ENCODE assay signal across 10 cellular contexts in the genomic region with DNA sequence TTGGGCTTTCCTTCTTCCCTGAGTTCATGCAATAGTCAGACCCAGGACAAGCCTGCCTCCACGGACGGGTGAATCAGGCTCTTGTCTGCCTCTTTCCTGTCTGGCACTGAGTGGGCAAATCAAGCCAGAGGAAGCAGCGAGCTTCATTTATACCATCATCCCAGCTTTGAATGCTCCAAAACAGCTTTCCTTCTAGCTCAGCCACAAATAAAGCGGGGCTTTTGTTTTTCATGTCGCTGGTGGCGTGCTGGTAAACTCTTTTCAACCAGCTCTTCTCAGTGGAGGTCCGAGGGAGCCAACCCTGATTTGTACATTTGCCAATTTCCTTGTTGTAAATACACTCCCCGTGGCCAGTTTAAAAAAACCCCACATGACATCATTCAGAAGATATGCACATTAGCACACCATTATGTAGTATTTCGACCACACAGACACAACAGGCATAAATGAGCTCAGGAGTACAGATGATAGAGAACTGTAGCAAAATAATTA. TPM values are rescaled to one million over a fixed set of nuclear protein-coding genes. Genes with fewer than 3 reads are reported as not detected.
A peak's percentile ranks its signal among the peaks of the same experiment; 100 is the strongest.
DNase-seq lines count a peak whose midpoint lies in the region; ATAC-seq and TF ChIP-seq lines count a peak whose summit lies in the region.
"Had no signal": no experiment of that assay in that cellular context is flagged by ENCODE, and none has a peak within 500 bp of the region (broad histone marks: within the 10 kb centered on the region; RNA-seq: fewer than 3 reads in every experiment).

No MANE protein-coding gene starts in this region.

- no peaks in the 10 kb centered on the region for H4K20me1 ChIP-seq in mammary epithelial cell (ENCODE audit: insufficient read depth, low read length)

- H3K27me3 Mint-ChIP-seq in activated CD4-positive, alpha-beta T cell treated with anti-CD3 and anti-CD28 coated beads, Interleukin-2, amount 10 ng/mL, durations not matched to agents 24 days and 14 days, result peaks cover 13% of the 10 kb centered on the region

- H3K9me3 ChIP-seq in A673 (ENCODE audit: low read depth, low read length, poor library complexity, severe bottlenecking) (no peaks in the 10 kb centered on the region), mammary epithelial cell (replicated peaks; ENCODE audit: insufficient read depth, low read length) (no peaks in the 10 kb centered on the region), subcutaneous abdominal adipose tissue (ENCODE audit: control insufficient read depth in 5 of 5, low read length in 5 of 5) (peaks cover 0 to 4% (median 0%) of the 10 kb centered on the region in 5 donors)

- POLR2A ChIA-PET in A673 (lab: Charles Lee; ENCODE audit: low non-redundant PET), result interaction anchor here (0.5 to 0.9 kb wide), 2 partner anchors 327 to 828 kb away, joined by 3 read pairs; no protein-coding TSS in a partner anchor

- intact Hi-C loops in A673 (cut with micrococcal nuclease; ENCODE audit: unreplicated experiment), result loop anchor here (5.0 kb wide), 1 partner anchor 435 kb away; the partner anchor contains the start of gene HIPK3
- intact Hi-C loops in mammary epithelial cell (cut with micrococcal nuclease), result no loop called here
- intact Hi-C loops in left colon (cut with DNase I, micrococcal nuclease), result loop anchor here in 1 of 2 donors (5.0 kb wide), 1 partner anchor 45 kb away; the partner anchor contains the start of gene CD59
- intact Hi-C loops in activated CD4-positive, alpha-beta T cell treated with anti-CD3 and anti-CD28 coated beads, Interleukin-2, amount 10 ng/mL, durations not matched to agents 24 days and 14 days (cut with micrococcal nuclease), result no loop called here

- H3K27me3 ChIP-seq in A673 (replicated peaks; ENCODE audit: insufficient read depth, low read depth, low read length, poor library complexity), result no peaks in the 10 kb centered on the region
- no peaks in the 10 kb centered on the region for H3K27me3 ChIP-seq in mammary epithelial cell (ENCODE audit: insufficient read depth, low read length)
- H3K27me3 ChIP-seq in subcutaneous abdominal adipose tissue (ENCODE audit: control insufficient read depth in 5 of 5, insufficient read depth in 4 of 5, low read length in 5 of 5), result peaks cover 0 to 3% (median 0%) of the 10 kb centered on the region in 5 donors

- in situ Hi-C loops in mammary epithelial cell (cut with MboI; ENCODE audit: low sequenced_read_pairs in 2 of 2), result loop anchor here (25.0 kb wide), 2 partner anchors 530 to 730 kb away; partner anchors contain the start of gene CSTF3 (in 2 of the 2)

- H3K27ac Mint-ChIP-seq in activated CD4-positive, alpha-beta T cell treated with anti-CD3 and anti-CD28 coated beads, Interleukin-2, amount 10 ng/mL, durations not matched to agents 24 days and 14 days, result no peak overlapping the region
- H3K27ac Mint-ChIP-seq: activated B cell treated with CpG ODN at 0.5 μM for 24 hours had no signal

- H2AFZ ChIP-seq in mammary epithelial cell (ENCODE audit: low read depth, low read length), result no peak overlapping the region

- DNase-seq in A673 (ENCODE audit: low spot score) (peak; percentile 98), NCI-H1105 treated with DMSO at 0.1 percent for 48 hours (lab: John Stamatoyannopoulos, UW) (peak; percentile 37), mammary epithelial cell (peak; percentile 96), left colon (peak; percentile 48 to 67)
- DNase-seq in activated CD4-positive, alpha-beta T cell treated with anti-CD3 and anti-CD28 coated beads, Interleukin-2, amount 10 ng/mL, durations not matched to agents 24 days and 14 days, result no peak
- DNase-seq: activated B cell treated with CpG ODN at 0.5 μM for 24 hours had no signal

- H3K9ac ChIP-seq in mammary epithelial cell (ENCODE audit: insufficient read depth, low read length), result peak overlapping the region; percentile 76
- H3K9ac ChIP-seq in subcutaneous abdominal adipose tissue (ENCODE audit: low read length in 5 of 5), result peak overlapping the region; percentile 44 to 72 (median 60)

- 1% methylated on average over 8 of the region's 9 CpGs for WGBS in mammary epithelial cell (ENCODE audit: low coverage, missing lambda C conversion rate)

- ATAC-seq in left colon (peak; percentile 82), GM21529 (IDR thresholded peaks at IDR 0.05; ENCODE audit: unreplicated experiment) (no peak), GM18868 (IDR thresholded peaks at IDR 0.05; ENCODE audit: unreplicated experiment) (no peak)

- H3K4me1 ChIP-seq in A673 (ENCODE audit: insufficient read depth, low read length, poor library complexity, severe bottlenecking) (peaks cover 60% of the 10 kb centered on the region), mammary epithelial cell (ENCODE audit: insufficient read depth, low read length) (peaks cover 83% of the 10 kb centered on the region), subcutaneous abdominal adipose tissue (ENCODE audit: control insufficient read depth in 5 of 5, insufficient read depth in 5 of 5, low read length in 5 of 5) (peaks cover 10 to 89% (median 32%) of the 10 kb centered on the region in 5 donors)

- H3K36me3 ChIP-seq in A673 (ENCODE audit: insufficient read depth, low read length, poor library complexity, severe bottlenecking) (no peaks in the 10 kb centered on the region), mammary epithelial cell (ENCODE audit: insufficient read depth, low read length) (no peaks in the 10 kb centered on the region), subcutaneous abdominal adipose tissue (ENCODE audit: control insufficient read depth in 5 of 5, insufficient read depth in 5 of 5, low read length in 5 of 5) (no peaks in the 10 kb centered on the region)

- H3K4me2 ChIP-seq in mammary epithelial cell (ENCODE audit: insufficient read depth, low read depth, low read length), result peak overlapping the region; percentile 47

- dilution Hi-C loops in mammary epithelial cell (cut with HindIII; ENCODE audit: low sequenced_read_pairs), result loop anchor here (5.0 to 25.0 kb wide), 2 partner anchors 330 to 530 kb away; partner anchors contain the start of gene CSTF3

- no peak for TF ChIP-seq CTCF in A673 (conservative IDR thresholded peaks at IDR 0.05; ENCODE audit: low read depth, low read length)
- no peak for TF ChIP-seq CTCF in mammary epithelial cell (conservative IDR thresholded peaks at IDR 0.05 in 1 of 2, IDR thresholded peaks at IDR 0.05 in 1 of 2; ENCODE audit: extremely low read depth in 1 of 2, insufficient read depth in 1 of 2, low read depth in 1 of 2, low read length in 2 of 2)

- peaks cover 16% of the 10 kb centered on the region for H3K4me1 Mint-ChIP-seq in activated CD4-positive, alpha-beta T cell treated with anti-CD3 and anti-CD28 coated beads, Interleukin-2, amount 10 ng/mL, durations not matched to agents 24 days and 14 days

- no peaks in the 10 kb centered on the region for H3K79me2 ChIP-seq in mammary epithelial cell (ENCODE audit: insufficient read depth, low read length)

- no peaks in the 10 kb centered on the region for H3K9me3 Mint-ChIP-seq in activated CD4-positive, alpha-beta T cell treated with anti-CD3 and anti-CD28 coated beads, Interleukin-2, amount 10 ng/mL, durations not matched to agents 24 days and 14 days
- H3K9me3 Mint-ChIP-seq: activated B cell treated with CpG ODN at 0.5 μM for 24 hours had no signal

- H3K36me3 Mint-ChIP-seq in activated CD4-positive, alpha-beta T cell treated with anti-CD3 and anti-CD28 coated beads, Interleukin-2, amount 10 ng/mL, durations not matched to agents 24 days and 14 days (ENCODE audit: low read depth), result no peaks in the 10 kb centered on the region

- H3K4me3 ChIP-seq in A673 (ENCODE audit: low read depth, low read length, poor library complexity, severe bottlenecking), result peak overlapping the region; percentile 6
- H3K4me3 ChIP-seq in mammary epithelial cell (replicated peaks in 1 of 3; ENCODE audit: insufficient read depth in 1 of 3, low read depth in 2 of 3, low read length in 3 of 3), result no peak overlapping the region
- H3K4me3 ChIP-seq in subcutaneous abdominal adipose tissue (ENCODE audit: low read depth in 1 of 5, low read length in 5 of 5), result peak overlapping the region in 2 of 5 donors; percentile 15 to 51

- H3K4me3 Mint-ChIP-seq in activated CD4-positive, alpha-beta T cell treated with anti-CD3 and anti-CD28 coated beads, Interleukin-2, amount 10 ng/mL, durations not matched to agents 24 days and 14 days, result no peak overlapping the region
- H3K4me3 Mint-ChIP-seq: activated B cell treated with CpG ODN at 0.5 μM for 24 hours had no signal

- H3K27ac ChIP-seq in A673 (ENCODE audit: low read depth, low read length, poor library complexity, severe bottlenecking) (peak overlapping the region; percentile 31), mammary epithelial cell (ENCODE audit: insufficient read depth, low read depth, low read length) (peak overlapping the region; percentile 98), subcutaneous abdominal adipose tissue (ENCODE audit: low read depth, low read length) (peak overlapping the region; percentile 96)
- H3K27ac ChIP-seq: C4-2B had no signal

- BruUV-seq in A673 (replicated peaks; lab: Mats Ljungman, UMichigan) (no TSS peak), mammary epithelial cell (replicated peaks; lab: Mats Ljungman, UMichigan) (no TSS peak)

- CTCF ChIA-PET in A673 (lab: Charles Lee), result interaction anchor here (0.7 to 1.7 kb wide), 5 partner anchors 11 to 482 kb away, joined by 3 to 19 read pairs (median 3); no protein-coding TSS in a partner anchor
- CTCF ChIA-PET in mammary epithelial cell (lab: Charles Lee; ENCODE audit: low non-redundant PET), result interaction anchor here (0.6 to 0.9 kb wide), 3 partner anchors 24 to 139 kb away, joined by 3 to 7 read pairs (median 3); no protein-coding TSS in a partner anchor

RNA-seq across cellular contexts. Expression of gene C11orf91, which starts 8.6 kb away (rescaled TPM):
- total RNA-seq in A673 (2021) (not detected in 2 replicates), mammary epithelial cell (1 to 10 TPM in 1 of 2 donors, not detected in 1; 7.6 TPM), left colon (not detected)
- polyA plus RNA-seq in mammary epithelial cell, result 0.08 TPM
- polyA minus RNA-seq in mammary epithelial cell, result not detected
- total RNA-seq in activated CD4-positive, alpha-beta T cell treated with anti-CD3 and anti-CD28 coated beads, Interleukin-2, amount 10 ng/mL, durations not matched to agents 24 days and 14 days, result 0.51 TPM in 1 of 2 replicates, not detected in the other

RNA-seq across cellular contexts. Expression of gene CD59, which starts 44.2 kb away (rescaled TPM):
- total RNA-seq in A673 (2021) (193 and 204 TPM in 2 replicates), mammary epithelial cell (1,000 to 10,000 TPM; 1,038 to 1,326 TPM), left colon (100 to 1,000 TPM; 271 to 585 TPM)
- polyA plus RNA-seq in mammary epithelial cell, result 1,397 TPM
- polyA minus RNA-seq in mammary epithelial cell, result 796 TPM
- total RNA-seq in activated CD4-positive, alpha-beta T cell treated with anti-CD3 and anti-CD28 coated beads, Interleukin-2, amount 10 ng/mL, durations not matched to agents 24 days and 14 days, result 94.1 and 98.7 TPM in 2 replicates

Comparison
In these comparisons a context has a peak if more than half of its experiments do, and no peak if none do; other contexts are left out.
1. H3K27ac ChIP-seq: peak in every context shown above with its lines; median percentile 98 in mammary epithelial cell; 96 in subcutaneous abdominal adipose tissue; 31 in A673.